ENCODE assay signal across 1 cellular context in genomic region chr6:50959081-50959641, GRCh38.
A peak's percentile ranks its signal among the peaks of the same experiment; 100 is the strongest.
TF ChIP-seq lines count a peak whose summit lies in the region.

No MANE protein-coding gene starts in this region.

TF ChIP-seq in K562, 482 proteins besides CTCF, POLR2A, EP300 and RAD21 (continued from another document):
- TF ChIP-seq, protein P1, sequence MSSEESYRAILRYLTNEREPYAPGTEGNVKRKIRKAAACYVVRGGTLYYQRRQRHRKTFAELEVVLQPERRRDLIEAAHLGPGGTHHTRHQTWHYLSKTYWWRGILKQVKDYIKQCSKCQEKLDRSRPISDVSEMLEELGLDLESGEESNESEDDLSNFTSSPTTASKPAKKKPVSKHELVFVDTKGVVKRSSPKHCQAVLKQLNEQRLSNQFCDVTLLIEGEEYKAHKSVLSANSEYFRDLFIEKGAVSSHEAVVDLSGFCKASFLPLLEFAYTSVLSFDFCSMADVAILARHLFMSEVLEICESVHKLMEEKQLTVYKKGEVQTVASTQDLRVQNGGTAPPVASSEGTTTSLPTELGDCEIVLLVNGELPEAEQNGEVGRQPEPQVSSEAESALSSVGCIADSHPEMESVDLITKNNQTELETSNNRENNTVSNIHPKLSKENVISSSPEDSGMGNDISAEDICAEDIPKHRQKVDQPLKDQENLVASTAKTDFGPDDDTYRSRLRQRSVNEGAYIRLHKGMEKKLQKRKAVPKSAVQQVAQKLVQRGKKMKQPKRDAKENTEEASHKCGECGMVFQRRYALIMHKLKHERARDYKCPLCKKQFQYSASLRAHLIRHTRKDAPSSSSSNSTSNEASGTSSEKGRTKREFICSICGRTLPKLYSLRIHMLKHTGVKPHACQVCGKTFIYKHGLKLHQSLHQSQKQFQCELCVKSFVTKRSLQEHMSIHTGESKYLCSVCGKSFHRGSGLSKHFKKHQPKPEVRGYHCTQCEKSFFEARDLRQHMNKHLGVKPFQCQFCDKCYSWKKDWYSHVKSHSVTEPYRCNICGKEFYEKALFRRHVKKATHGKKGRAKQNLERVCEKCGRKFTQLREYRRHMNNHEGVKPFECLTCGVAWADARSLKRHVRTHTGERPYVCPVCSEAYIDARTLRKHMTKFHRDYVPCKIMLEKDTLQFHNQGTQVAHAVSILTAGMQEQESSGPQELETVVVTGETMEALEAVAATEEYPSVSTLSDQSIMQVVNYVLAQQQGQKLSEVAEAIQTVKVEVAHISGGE (CRISPR knock-in tag; IDR thresholded peaks at IDR 0.05): 0 out of 6 replicates have a peak, but pooled peaks of 1 of the 3 experiments have one; percentile 31
- no peak for TF ChIP-seq GTF2A2 (tag; IDR thresholded peaks at IDR 0.05)
- peak; percentile 69; the same call in 1 of the 2 replicates for TF ChIP-seq KLF16 (IDR thresholded peaks at IDR 0.05)
- TF ChIP-seq, protein P2, sequence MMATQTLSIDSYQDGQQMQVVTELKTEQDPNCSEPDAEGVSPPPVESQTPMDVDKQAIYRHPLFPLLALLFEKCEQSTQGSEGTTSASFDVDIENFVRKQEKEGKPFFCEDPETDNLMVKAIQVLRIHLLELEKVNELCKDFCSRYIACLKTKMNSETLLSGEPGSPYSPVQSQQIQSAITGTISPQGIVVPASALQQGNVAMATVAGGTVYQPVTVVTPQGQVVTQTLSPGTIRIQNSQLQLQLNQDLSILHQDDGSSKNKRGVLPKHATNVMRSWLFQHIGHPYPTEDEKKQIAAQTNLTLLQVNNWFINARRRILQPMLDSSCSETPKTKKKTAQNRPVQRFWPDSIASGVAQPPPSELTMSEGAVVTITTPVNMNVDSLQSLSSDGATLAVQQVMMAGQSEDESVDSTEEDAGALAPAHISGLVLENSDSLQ (IDR thresholded peaks at IDR 0.05): peak; percentile 76
- TF ChIP-seq, protein P3, sequence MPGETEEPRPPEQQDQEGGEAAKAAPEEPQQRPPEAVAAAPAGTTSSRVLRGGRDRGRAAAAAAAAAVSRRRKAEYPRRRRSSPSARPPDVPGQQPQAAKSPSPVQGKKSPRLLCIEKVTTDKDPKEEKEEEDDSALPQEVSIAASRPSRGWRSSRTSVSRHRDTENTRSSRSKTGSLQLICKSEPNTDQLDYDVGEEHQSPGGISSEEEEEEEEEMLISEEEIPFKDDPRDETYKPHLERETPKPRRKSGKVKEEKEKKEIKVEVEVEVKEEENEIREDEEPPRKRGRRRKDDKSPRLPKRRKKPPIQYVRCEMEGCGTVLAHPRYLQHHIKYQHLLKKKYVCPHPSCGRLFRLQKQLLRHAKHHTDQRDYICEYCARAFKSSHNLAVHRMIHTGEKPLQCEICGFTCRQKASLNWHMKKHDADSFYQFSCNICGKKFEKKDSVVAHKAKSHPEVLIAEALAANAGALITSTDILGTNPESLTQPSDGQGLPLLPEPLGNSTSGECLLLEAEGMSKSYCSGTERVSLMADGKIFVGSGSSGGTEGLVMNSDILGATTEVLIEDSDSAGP (CRISPR knock-in tag; IDR thresholded peaks at IDR 0.05): peak; percentile 31; the same call in 1 of the 2 replicates
- TF ChIP-seq, protein P4, sequence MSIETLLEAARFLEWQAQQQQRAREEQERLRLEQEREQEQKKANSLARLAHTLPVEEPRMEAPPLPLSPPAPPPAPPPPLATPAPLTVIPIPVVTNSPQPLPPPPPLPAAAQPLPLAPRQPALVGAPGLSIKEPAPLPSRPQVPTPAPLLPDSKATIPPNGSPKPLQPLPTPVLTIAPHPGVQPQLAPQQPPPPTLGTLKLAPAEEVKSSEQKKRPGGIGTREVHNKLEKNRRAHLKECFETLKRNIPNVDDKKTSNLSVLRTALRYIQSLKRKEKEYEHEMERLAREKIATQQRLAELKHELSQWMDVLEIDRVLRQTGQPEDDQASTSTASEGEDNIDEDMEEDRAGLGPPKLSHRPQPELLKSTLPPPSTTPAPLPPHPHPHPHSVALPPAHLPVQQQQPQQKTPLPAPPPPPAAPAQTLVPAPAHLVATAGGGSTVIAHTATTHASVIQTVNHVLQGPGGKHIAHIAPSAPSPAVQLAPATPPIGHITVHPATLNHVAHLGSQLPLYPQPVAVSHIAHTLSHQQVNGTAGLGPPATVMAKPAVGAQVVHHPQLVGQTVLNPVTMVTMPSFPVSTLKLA (conservative IDR thresholded peaks at IDR 0.05): peak; percentile 63 to 71
- peak; percentile 85 to 87 for TF ChIP-seq KDM1A (IDR thresholded peaks at IDR 0.05)
- TF ChIP-seq, protein P5, sequence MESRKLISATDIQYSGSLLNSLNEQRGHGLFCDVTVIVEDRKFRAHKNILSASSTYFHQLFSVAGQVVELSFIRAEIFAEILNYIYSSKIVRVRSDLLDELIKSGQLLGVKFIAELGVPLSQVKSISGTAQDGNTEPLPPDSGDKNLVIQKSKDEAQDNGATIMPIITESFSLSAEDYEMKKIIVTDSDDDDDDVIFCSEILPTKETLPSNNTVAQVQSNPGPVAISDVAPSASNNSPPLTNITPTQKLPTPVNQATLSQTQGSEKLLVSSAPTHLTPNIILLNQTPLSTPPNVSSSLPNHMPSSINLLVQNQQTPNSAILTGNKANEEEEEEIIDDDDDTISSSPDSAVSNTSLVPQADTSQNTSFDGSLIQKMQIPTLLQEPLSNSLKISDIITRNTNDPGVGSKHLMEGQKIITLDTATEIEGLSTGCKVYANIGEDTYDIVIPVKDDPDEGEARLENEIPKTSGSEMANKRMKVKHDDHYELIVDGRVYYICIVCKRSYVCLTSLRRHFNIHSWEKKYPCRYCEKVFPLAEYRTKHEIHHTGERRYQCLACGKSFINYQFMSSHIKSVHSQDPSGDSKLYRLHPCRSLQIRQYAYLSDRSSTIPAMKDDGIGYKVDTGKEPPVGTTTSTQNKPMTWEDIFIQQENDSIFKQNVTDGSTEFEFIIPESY (CRISPR knock-in tag; IDR thresholded peaks at IDR 0.05): 0 out of 2 replicates have a peak, but pooled peaks have one; percentile 44
- no peak for TF ChIP-seq ARID3B (CRISPR knock-in tag; IDR thresholded peaks at IDR 0.05; ENCODE audit: borderline replicate concordance)
- peak; percentile 96 for TF ChIP-seq ARID1B (IDR thresholded peaks at IDR 0.05)
- no peak for TF ChIP-seq ZNF184 (CRISPR knock-in tag; IDR thresholded peaks at IDR 0.05)
- TF ChIP-seq, protein P6, sequence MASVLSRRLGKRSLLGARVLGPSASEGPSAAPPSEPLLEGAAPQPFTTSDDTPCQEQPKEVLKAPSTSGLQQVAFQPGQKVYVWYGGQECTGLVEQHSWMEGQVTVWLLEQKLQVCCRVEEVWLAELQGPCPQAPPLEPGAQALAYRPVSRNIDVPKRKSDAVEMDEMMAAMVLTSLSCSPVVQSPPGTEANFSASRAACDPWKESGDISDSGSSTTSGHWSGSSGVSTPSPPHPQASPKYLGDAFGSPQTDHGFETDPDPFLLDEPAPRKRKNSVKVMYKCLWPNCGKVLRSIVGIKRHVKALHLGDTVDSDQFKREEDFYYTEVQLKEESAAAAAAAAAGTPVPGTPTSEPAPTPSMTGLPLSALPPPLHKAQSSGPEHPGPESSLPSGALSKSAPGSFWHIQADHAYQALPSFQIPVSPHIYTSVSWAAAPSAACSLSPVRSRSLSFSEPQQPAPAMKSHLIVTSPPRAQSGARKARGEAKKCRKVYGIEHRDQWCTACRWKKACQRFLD (CRISPR knock-in tag; IDR thresholded peaks at IDR 0.05): no peak; the same call in 1 of the 2 replicates
- TF ChIP-seq SMARCC2 (IDR thresholded peaks at IDR 0.05; ENCODE audit: low read depth): peak; percentile 78; the same call in 1 of the 2 replicates
- peak; percentile 82 to 96; a peak in 3 of 4 replicates for TF ChIP-seq TBL1XR1 (IDR thresholded peaks at IDR 0.05; ENCODE audit: low read length in 2 of 2)
- no peak for TF ChIP-seq PHB2 (IDR thresholded peaks at IDR 0.05; ENCODE audit: low read depth)
TF ChIP-seq in K562: peak in this region for 113.
